Comparison of ENCODE assay signal across 24 cellular contexts in genomic region chr2:170002096-170002495, GRCh38.
"Had no signal": no experiment of that assay in that cellular context is flagged by ENCODE, and none has a peak within 500 bp of the region (broad histone marks: within the 10 kb centered on the region; RNA-seq: fewer than 3 reads in every experiment).

No MANE protein-coding gene starts in this region.

- H3K27ac Mint-ChIP-seq: endodermal cell; memory B cell; natural killer cell treated with Interleukin-12 subunit alpha and Interleukin-12 subunit beta and Interleukin-15 and Interleukin-18, amount 100 ng/mL, for 72 hours; type B pancreatic cell had no signal

- H3K27me3 Mint-ChIP-seq: memory B cell; natural killer cell treated with Interleukin-12 subunit alpha and Interleukin-12 subunit beta and Interleukin-15 and Interleukin-18, amount 100 ng/mL, for 72 hours; type B pancreatic cell had no signal

- H3K4me1 ChIP-seq: colonic mucosa, lower lobe of right lung, parathyroid adenoma, right atrium auricular region, suprapubic skin, thyroid gland had no signal

- H3K27me3 ChIP-seq: colonic mucosa, right atrium auricular region, sigmoid colon, suprapubic skin, thyroid gland had no signal

- H3K4me1 Mint-ChIP-seq: memory B cell had no signal

- H3K4me3 Mint-ChIP-seq: endodermal cell; memory B cell; natural killer cell treated with Interleukin-12 subunit alpha and Interleukin-12 subunit beta and Interleukin-15 and Interleukin-18, amount 100 ng/mL, for 72 hours; type B pancreatic cell had no signal

- H3K4me3 ChIP-seq: colonic mucosa, left ventricle myocardium inferior, lower lobe of right lung, psoas muscle, right atrium auricular region, sigmoid colon, skin epidermis, suprapubic skin, thyroid gland had no signal

- H3K9me3 ChIP-seq: colonic mucosa, lower lobe of right lung, suprapubic skin, thyroid gland had no signal

- H2AFZ ChIP-seq: parathyroid adenoma had no signal

- FAIRE-seq: islet of Langerhans, urothelium cell line had no signal

- DNase-seq: colonic mucosa; dermis blood vessel endothelial cell; endodermal cell; foreskin melanocyte; head of caudate nucleus; hypothalamus; kidney glomerular epithelial cell; left ventricle myocardium inferior; lower lobe of right lung; midbrain; psoas muscle; sigmoid colon; stimulated activated CD4-positive, alpha-beta T cell treated with anti-CD3 and anti-CD28 coated beads, Interleukin-12 subunit alpha, Interleukin-12 subunit beta, amount 100 ng/mL, for 4 hours; stimulated activated naive CD8-positive, alpha-beta T cell treated with anti-CD3 and anti-CD28 coated beads, Interleukin-15, Interleukin-2, amounts not matched to agents 100 U/mL and 50 U/mL, for 24 hours; thyroid gland had no signal

- ATAC-seq: lower lobe of right lung; natural killer cell treated with Interleukin-12 subunit alpha and Interleukin-12 subunit beta and Interleukin-15 and Interleukin-18, amount 100 ng/mL, for 72 hours; psoas muscle; stimulated activated naive CD8-positive, alpha-beta T cell treated with anti-CD3 and anti-CD28 coated beads, Interleukin-15, Interleukin-2, amounts not matched to agents 100 U/mL and 50 U/mL, for 24 hours had no signal

- H3K79me2 ChIP-seq: parathyroid adenoma had no signal

- H3K27ac ChIP-seq: colonic mucosa, left ventricle myocardium inferior, lower lobe of right lung, parathyroid adenoma, psoas muscle, right atrium auricular region, sigmoid colon, skin epidermis, suprapubic skin, thyroid gland had no signal

- H3K9me3 Mint-ChIP-seq: memory B cell; natural killer cell treated with Interleukin-12 subunit alpha and Interleukin-12 subunit beta and Interleukin-15 and Interleukin-18, amount 100 ng/mL, for 72 hours; type B pancreatic cell had no signal

- H3K36me3 ChIP-seq: colonic mucosa had no signal
